Comparison of ENCODE assay signal across 7 cellular contexts in the genomic region with DNA sequence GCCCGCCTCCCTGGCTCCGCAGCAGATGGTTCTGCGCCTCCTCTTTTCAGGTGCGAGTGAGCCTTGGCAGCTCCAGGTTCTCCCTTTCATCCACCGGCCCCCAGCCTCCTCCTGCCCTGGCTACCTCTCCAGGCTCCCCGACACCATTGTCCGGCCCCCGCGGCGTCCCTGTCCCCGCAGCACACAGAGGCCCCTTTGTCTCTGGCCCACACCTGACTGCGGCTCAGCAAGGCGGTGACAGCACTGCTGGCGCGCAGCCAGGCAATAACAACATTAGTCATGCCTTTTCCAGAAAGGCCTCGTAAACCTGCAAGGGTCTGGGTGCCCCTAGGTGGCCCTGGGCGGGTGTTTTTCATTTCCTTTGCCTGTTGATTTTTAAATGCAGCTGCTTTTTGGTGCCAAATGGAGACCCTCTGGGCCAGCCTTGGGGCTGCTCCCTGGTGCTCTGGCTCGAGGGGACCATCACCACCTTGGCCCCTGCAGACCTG.
DNase-seq lines count a peak whose midpoint lies in the region; ATAC-seq and FAIRE-seq lines count a peak whose summit lies in the region.

No MANE protein-coding gene starts in this region.

- no peaks in the 10 kb centered on the region for H3K9me3 Mint-ChIP-seq in activated naive CD8-positive, alpha-beta T cell treated with anti-CD3 and anti-CD28 coated beads, Interleukin-2, amount 10 ng/mL, durations not matched to agents 7 days and 5 days

- POLR2A ChIA-PET in activated naive CD8-positive, alpha-beta T cell treated with anti-CD3 and anti-CD28 coated beads, Interleukin-2, amount 10 ng/mL, durations not matched to agents 7 days and 5 days (lab: Charles Lee), result no interaction called here

- peaks cover 7% of the 10 kb centered on the region for H3K27me3 Mint-ChIP-seq in activated naive CD8-positive, alpha-beta T cell treated with anti-CD3 and anti-CD28 coated beads, Interleukin-2, amount 10 ng/mL, durations not matched to agents 7 days and 5 days
- H3K27me3 Mint-ChIP-seq in T-helper 17 cell, result peaks cover 44% of the 10 kb centered on the region

- no peaks in the 10 kb centered on the region for H3K9me3 ChIP-seq in T-helper 17 cell (ENCODE audit: control insufficient read depth, low read length, poor library complexity, severe bottlenecking)

- peaks cover 3% of the 10 kb centered on the region for H3K4me1 Mint-ChIP-seq in activated naive CD8-positive, alpha-beta T cell treated with anti-CD3 and anti-CD28 coated beads, Interleukin-2, amount 10 ng/mL, durations not matched to agents 7 days and 5 days
- peaks cover 8% of the 10 kb centered on the region for H3K4me1 Mint-ChIP-seq in T-helper 17 cell

- no peak for FAIRE-seq in HTR-8/SVneo (lab: Jason Lieb, UNC)

- no peak for ATAC-seq in activated naive CD8-positive, alpha-beta T cell treated with anti-CD3 and anti-CD28 coated beads, Interleukin-2, amount 10 ng/mL, durations not matched to agents 7 days and 5 days (ENCODE audit: low read depth)
- ATAC-seq in T-helper 17 cell (no peak), HG02884 (IDR thresholded peaks at IDR 0.05; ENCODE audit: unreplicated experiment) (no peak)

- no peak overlapping the region for H3K4me3 Mint-ChIP-seq in activated naive CD8-positive, alpha-beta T cell treated with anti-CD3 and anti-CD28 coated beads, Interleukin-2, amount 10 ng/mL, durations not matched to agents 7 days and 5 days
- no peak overlapping the region for H3K4me3 Mint-ChIP-seq in T-helper 17 cell

- H3K27ac Mint-ChIP-seq in activated naive CD8-positive, alpha-beta T cell treated with anti-CD3 and anti-CD28 coated beads, Interleukin-2, amount 10 ng/mL, durations not matched to agents 7 days and 5 days, result no peak overlapping the region
- H3K27ac Mint-ChIP-seq in T-helper 17 cell, result no peak overlapping the region

- peak; percentile 62 for DNase-seq in HTR-8/SVneo (ENCODE audit: insufficient read length, low spot score)
- peak; percentile 69 to 88 for DNase-seq in NCI-H524 (lab: John Stamatoyannopoulos, UW)
- DNase-seq in activated naive CD8-positive, alpha-beta T cell treated with anti-CD3 and anti-CD28 coated beads, Interleukin-2, amount 10 ng/mL, durations not matched to agents 7 days and 5 days, result peak; percentile 39
- peak; percentile 71 to 82 for DNase-seq in lung microvascular endothelial cell (ENCODE audit: low read depth in 2 of 2)
- no peak for DNase-seq in T-helper 17 cell
- no peak for DNase-seq in effector CD4-positive, alpha-beta T cell

- H3K36me3 Mint-ChIP-seq in activated naive CD8-positive, alpha-beta T cell treated with anti-CD3 and anti-CD28 coated beads, Interleukin-2, amount 10 ng/mL, durations not matched to agents 7 days and 5 days, result no peaks in the 10 kb centered on the region
- H3K36me3 Mint-ChIP-seq in T-helper 17 cell (ENCODE audit: low read depth), result peaks cover 10% of the 10 kb centered on the region

Comparison
In these comparisons a context has a peak if more than half of its experiments do, and no peak if none do; other contexts are left out.
1. DNase-seq: peak in HTR-8/SVneo (single experiment), NCI-H524 (2 of 2), activated naive CD8-positive, alpha-beta T cell treated with anti-CD3 and anti-CD28 coated beads, Interleukin-2, amount 10 ng/mL, durations not matched to agents 7 days and 5 days (single experiment) and lung microvascular endothelial cell (2 of 2); none in T-helper 17 cell (0 of 3) and effector CD4-positive, alpha-beta T cell (single experiment).